Comparison of ENCODE assay signal across 32 cellular contexts in genomic region chr7:116617878-116618277, GRCh38. TPM values are rescaled to one million over a fixed set of nuclear protein-coding genes. Genes with fewer than 3 reads are reported as not detected.
"Had no signal": no experiment of that assay in that cellular context is flagged by ENCODE, and none has a peak within 500 bp of the region (broad histone marks: within the 10 kb centered on the region; RNA-seq: fewer than 3 reads in every experiment).

No MANE protein-coding gene starts in this region.

- H3K4me1 ChIP-seq: colonic mucosa had no signal

- DNase-seq: activated B cell treated with CpG ODN at 0.5 μM for 24 hours; activated CD4-positive, alpha-beta memory T cell treated with anti-CD3 and anti-CD28 coated beads for 36 hours; activated CD4-positive, alpha-beta T cell treated with anti-CD3 and anti-CD28 coated beads for 4 hours; activated CD4-positive, alpha-beta T cell treated with anti-CD3 and anti-CD28 coated beads, Interleukin-2, amount 50 U/mL, for 1 hour; activated CD4-positive, CD25-positive, alpha-beta regulatory T cell treated with anti-CD3 and anti-CD28 coated beads, Interleukin-2, amount 50 U/mL, for 72 hours; activated CD8-positive, alpha-beta memory T cell treated with anti-CD3 and anti-CD28 coated beads, Interleukin-2, amount 50 U/mL, for 4 hours; activated effector memory CD4-positive, alpha-beta T cell treated with Interleukin-2 at 50 U/mL for 16 hours; activated naive CD4-positive, alpha-beta T cell treated with anti-CD3 and anti-CD28 coated beads, Interleukin-2, amount 10 ng/mL, durations not matched to agents 7 days and 5 days; activated naive CD8-positive, alpha-beta T cell treated with anti-CD3 and anti-CD28 coated beads, Interleukin-2, amount 50 U/mL, for 24 hours; activated T-cell treated with anti-CD3 and anti-CD28 coated beads for 4 hours; activated T-cell treated with anti-CD3 and anti-CD28 coated beads, Interleukin-2, amount 50 U/mL, for 4 hours; aorta; colonic mucosa; NCI-H1105; NCI-H1417 treated with DMSO at 0.1 percent for 48 hours; NCI-H187 treated with DMSO at 0.1 percent for 48 hours; NCI-H2081; NCI-H345; NCI-H524 treated with DMSO at 0.1 percent for 48 hours; NCI-H748 treated with DMSO at 0.1 percent for 48 hours; NK-92 treated with Interleukin-12 subunit alpha and Interleukin-12 subunit beta, amount 100 ng/mL, for 24 hours; PC-9; SIG-M5; T-helper 1 cell; T-helper 2 cell; T-helper 9 cell had no signal

- H3K27me3 ChIP-seq: cardiac muscle cell, colonic mucosa had no signal

- H3K9me3 ChIP-seq: colonic mucosa had no signal

- H3K4me3 ChIP-seq: cardiac muscle cell, colonic mucosa, PC-9 had no signal

- ATAC-seq: activated naive CD8-positive, alpha-beta T cell treated with anti-CD3 and anti-CD28 coated beads, Interleukin-2, amount 50 U/mL, for 24 hours; activated T-cell treated with anti-CD3 and anti-CD28 coated beads, Interleukin-2, amount 50 U/mL, for 4 hours; Right ventricle myocardium inferior; SK-N-SH treated with all-trans-retinoic acid at 6 μM for 48 hours had no signal

- H3K27ac ChIP-seq: cardiac muscle cell, colonic mucosa, PC-9, RWPE1, VCaP had no signal

- H3K36me3 ChIP-seq: cardiac muscle cell, colonic mucosa had no signal

RNA-seq across cellular contexts. Expression of gene MET, which starts 54.1 kb away (rescaled TPM):
- total RNA-seq: OCI-LY7 had no signal
